In genomic region chr5:157648275-157648990, GRCh38 we compare ENCODE assay signal across 2 cellular contexts.
TF ChIP-seq lines count a peak whose summit lies in the region.

No MANE protein-coding gene starts in this region.

TF ChIP-seq in HCT116, 20 proteins besides CTCF, POLR2A, EP300 and RAD21 (continued from another document):
- TF ChIP-seq EZH2phosphoT487 (IDR thresholded peaks at IDR 0.05; ENCODE audit: borderline replicate concordance) (no peak), EGR1 (IDR thresholded peaks at IDR 0.05; ENCODE audit: low read depth) (no peak), SRF (IDR thresholded peaks at IDR 0.05; ENCODE audit: low read depth) (no peak), CBX3 (IDR thresholded peaks at IDR 0.05; ENCODE audit: low read depth) (no peak), CEBPB (IDR thresholded peaks at IDR 0.05; ENCODE audit: low read depth) (no peak), ELF1 (IDR thresholded peaks at IDR 0.05; ENCODE audit: borderline replicate concordance, low read depth) (no peak), ZBTB33 (IDR thresholded peaks at IDR 0.05; ENCODE audit: extremely low read depth, insufficient replicate concordance, low read length) (no peak), ZFX (IDR thresholded peaks at IDR 0.05) (no peak), SIN3A (IDR thresholded peaks at IDR 0.05; ENCODE audit: low read depth) (no peak), TCF7L2 (IDR thresholded peaks at IDR 0.05; ENCODE audit: borderline replicate concordance, extremely low read depth, insufficient read depth, insufficient read length) (no peak), YY1 (IDR thresholded peaks at IDR 0.05; ENCODE audit: extremely low read depth, insufficient replicate concordance, low read depth, low read length) (no peak)
- TF ChIP-seq, protein P1, sequence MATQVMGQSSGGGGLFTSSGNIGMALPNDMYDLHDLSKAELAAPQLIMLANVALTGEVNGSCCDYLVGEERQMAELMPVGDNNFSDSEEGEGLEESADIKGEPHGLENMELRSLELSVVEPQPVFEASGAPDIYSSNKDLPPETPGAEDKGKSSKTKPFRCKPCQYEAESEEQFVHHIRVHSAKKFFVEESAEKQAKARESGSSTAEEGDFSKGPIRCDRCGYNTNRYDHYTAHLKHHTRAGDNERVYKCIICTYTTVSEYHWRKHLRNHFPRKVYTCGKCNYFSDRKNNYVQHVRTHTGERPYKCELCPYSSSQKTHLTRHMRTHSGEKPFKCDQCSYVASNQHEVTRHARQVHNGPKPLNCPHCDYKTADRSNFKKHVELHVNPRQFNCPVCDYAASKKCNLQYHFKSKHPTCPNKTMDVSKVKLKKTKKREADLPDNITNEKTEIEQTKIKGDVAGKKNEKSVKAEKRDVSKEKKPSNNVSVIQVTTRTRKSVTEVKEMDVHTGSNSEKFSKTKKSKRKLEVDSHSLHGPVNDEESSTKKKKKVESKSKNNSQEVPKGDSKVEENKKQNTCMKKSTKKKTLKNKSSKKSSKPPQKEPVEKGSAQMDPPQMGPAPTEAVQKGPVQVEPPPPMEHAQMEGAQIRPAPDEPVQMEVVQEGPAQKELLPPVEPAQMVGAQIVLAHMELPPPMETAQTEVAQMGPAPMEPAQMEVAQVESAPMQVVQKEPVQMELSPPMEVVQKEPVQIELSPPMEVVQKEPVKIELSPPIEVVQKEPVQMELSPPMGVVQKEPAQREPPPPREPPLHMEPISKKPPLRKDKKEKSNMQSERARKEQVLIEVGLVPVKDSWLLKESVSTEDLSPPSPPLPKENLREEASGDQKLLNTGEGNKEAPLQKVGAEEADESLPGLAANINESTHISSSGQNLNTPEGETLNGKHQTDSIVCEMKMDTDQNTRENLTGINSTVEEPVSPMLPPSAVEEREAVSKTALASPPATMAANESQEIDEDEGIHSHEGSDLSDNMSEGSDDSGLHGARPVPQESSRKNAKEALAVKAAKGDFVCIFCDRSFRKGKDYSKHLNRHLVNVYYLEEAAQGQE (IDR thresholded peaks at IDR 0.05; ENCODE audit: low read depth): no peak
- TF ChIP-seq, protein P2, sequence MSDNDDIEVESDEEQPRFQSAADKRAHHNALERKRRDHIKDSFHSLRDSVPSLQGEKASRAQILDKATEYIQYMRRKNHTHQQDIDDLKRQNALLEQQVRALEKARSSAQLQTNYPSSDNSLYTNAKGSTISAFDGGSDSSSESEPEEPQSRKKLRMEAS (IDR thresholded peaks at IDR 0.05): no peak

TF ChIP-seq in SK-N-SH, 30 proteins besides CTCF, POLR2A, EP300 and RAD21 (continued from another document):
- 0 out of 2 replicates have a peak, but pooled peaks have one; percentile 4 for TF ChIP-seq PBX3 (IDR thresholded peaks at IDR 0.05)
- no peak for TF ChIP-seq MXI1 (IDR thresholded peaks at IDR 0.05; ENCODE audit: low read depth, low read length)
- TF ChIP-seq, protein P2 (IDR thresholded peaks at IDR 0.05; ENCODE audit: low read depth): no peak
- no peak for TF ChIP-seq ZBTB33 (IDR thresholded peaks at IDR 0.05; ENCODE audit: borderline replicate concordance, low read depth)
- TF ChIP-seq FOSL2 (IDR thresholded peaks at IDR 0.05; ENCODE audit: borderline replicate concordance, low read depth): no peak
- TF ChIP-seq FOXM1 (IDR thresholded peaks at IDR 0.05; ENCODE audit: low read depth): no peak
- TF ChIP-seq, protein P1 (IDR thresholded peaks at IDR 0.05; ENCODE audit: low read depth, low read length): no peak
- no peak for TF ChIP-seq POLR2AphosphoS5 (IDR thresholded peaks at IDR 0.05; ENCODE audit: low read depth, low read length)
- peak; percentile 36; the same call in 1 of the 2 replicates for TF ChIP-seq JUND (IDR thresholded peaks at IDR 0.05)
